In genomic region chr13:106958690-106959089, GRCh38 we compare ENCODE assay signal across 27 cellular contexts.
"Had no signal": no experiment of that assay in that cellular context is flagged by ENCODE, and none has a peak within 500 bp of the region (broad histone marks: within the 10 kb centered on the region; RNA-seq: fewer than 3 reads in every experiment).

No MANE protein-coding gene starts in this region.

- H3K4me3 Mint-ChIP-seq: dendritic cell treated with granulocyte-macrophage colony-stimulating factor and Interleukin-4, amounts not matched to agents 40 ng/mL and 50 ng/mL, for 4 days; endodermal cell; immature natural killer cell; naive thymus-derived CD8-positive, alpha-beta T cell; stimulated activated effector memory CD8-positive, alpha-beta T cell treated with anti-CD3 and anti-CD28 coated beads, Interleukin-12 subunit alpha, Interleukin-12 subunit beta, amount 100 ng/mL, for 72 hours had no signal

- H3K27me3 Mint-ChIP-seq: dendritic cell treated with granulocyte-macrophage colony-stimulating factor and Interleukin-4, amounts not matched to agents 40 ng/mL and 50 ng/mL, for 4 days had no signal

- H3K27ac Mint-ChIP-seq: dendritic cell treated with granulocyte-macrophage colony-stimulating factor and Interleukin-4, amounts not matched to agents 40 ng/mL and 50 ng/mL, for 4 days; endodermal cell; immature natural killer cell; naive thymus-derived CD8-positive, alpha-beta T cell; stimulated activated effector memory CD8-positive, alpha-beta T cell treated with anti-CD3 and anti-CD28 coated beads, Interleukin-12 subunit alpha, Interleukin-12 subunit beta, amount 100 ng/mL, for 72 hours had no signal

- H3K4me1 ChIP-seq: colonic mucosa, gastroesophageal sphincter, heart right ventricle, stomach, thyroid gland, vagina had no signal

- ATAC-seq: esophagus mucosa; gastroesophageal sphincter; heart right ventricle; naive thymus-derived CD8-positive, alpha-beta T cell; sciatic nerve; stimulated activated effector memory CD8-positive, alpha-beta T cell treated with anti-CD3 and anti-CD28 coated beads, Interleukin-12 subunit alpha, Interleukin-12 subunit beta, amount 100 ng/mL, for 72 hours had no signal

- H3K36me3 ChIP-seq: colonic mucosa, gastroesophageal sphincter, heart right ventricle, ovary, stomach, thyroid gland, vagina had no signal

- H3K4me3 ChIP-seq: colonic mucosa, gastroesophageal sphincter, heart right ventricle, ovary, stomach, thyroid gland, vagina had no signal

- H3K36me3 Mint-ChIP-seq: immature natural killer cell; naive thymus-derived CD8-positive, alpha-beta T cell; stimulated activated effector memory CD8-positive, alpha-beta T cell treated with anti-CD3 and anti-CD28 coated beads, Interleukin-12 subunit alpha, Interleukin-12 subunit beta, amount 100 ng/mL, for 72 hours had no signal

- H3K4me1 Mint-ChIP-seq: endodermal cell; immature natural killer cell; naive thymus-derived CD8-positive, alpha-beta T cell; stimulated activated effector memory CD8-positive, alpha-beta T cell treated with anti-CD3 and anti-CD28 coated beads, Interleukin-12 subunit alpha, Interleukin-12 subunit beta, amount 100 ng/mL, for 72 hours had no signal

- H3K27me3 ChIP-seq: colonic mucosa, gastroesophageal sphincter, heart right ventricle, ovary, stomach, thyroid gland, vagina had no signal

- DNase-seq: colonic mucosa; effector CD8-positive, alpha-beta T cell; endodermal cell; foreskin fibroblast; heart right ventricle; hypothalamus; immature natural killer cell; islet precursor cell; kidney glomerular epithelial cell; mesendoderm; midbrain; naive thymus-derived CD8-positive, alpha-beta T cell; occipital lobe; ovary; stimulated activated CD4-positive, alpha-beta T cell treated with anti-CD3 and anti-CD28 coated beads, Interleukin-2, amount 100 ng/mL, for 24 hours; stimulated activated CD4-positive, alpha-beta T cell treated with anti-CD3 and anti-CD28 coated beads, Interleukin-4, amount 100 ng/mL, for 24 hours; stimulated activated naive CD4-positive, alpha-beta T cell treated with Interleukin-2 at 50 U/mL for 16 hours; stomach; thyroid gland; trophoblast cell had no signal

- H3K9me3 ChIP-seq: colonic mucosa, ovary, thyroid gland, vagina had no signal

- H3K27ac ChIP-seq: colonic mucosa, epithelial cell of prostate, gastroesophageal sphincter, heart right ventricle, ovary, stomach, thyroid gland, vagina had no signal
